ENCODE assay signal across 1 cellular context in the genomic region with DNA sequence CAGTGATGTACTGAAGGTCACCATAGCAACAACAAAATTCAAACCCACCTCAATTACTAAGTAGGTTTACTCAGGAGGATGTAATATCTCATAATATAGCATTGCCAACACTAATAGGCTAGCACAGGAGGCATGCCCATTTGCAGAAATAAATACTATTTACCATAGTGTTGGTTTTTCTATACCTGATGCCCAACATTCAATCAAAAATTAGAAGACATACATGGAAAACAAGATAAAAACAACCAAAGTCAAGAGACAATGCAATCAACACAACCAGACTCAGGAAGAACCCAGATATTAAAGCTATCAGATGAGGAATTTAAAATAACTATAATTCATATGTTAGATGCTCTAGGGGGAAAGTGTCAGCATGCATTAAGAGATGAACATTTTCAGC.
A peak's percentile ranks its signal among the peaks of the same experiment; 100 is the strongest.
TF ChIP-seq lines count a peak whose summit lies in the region.

No MANE protein-coding gene starts in this region.

TF ChIP-seq in HEK293, 187 proteins besides CTCF, POLR2A, EP300 and RAD21 (continued from another document):
- TF ChIP-seq, protein P1, sequence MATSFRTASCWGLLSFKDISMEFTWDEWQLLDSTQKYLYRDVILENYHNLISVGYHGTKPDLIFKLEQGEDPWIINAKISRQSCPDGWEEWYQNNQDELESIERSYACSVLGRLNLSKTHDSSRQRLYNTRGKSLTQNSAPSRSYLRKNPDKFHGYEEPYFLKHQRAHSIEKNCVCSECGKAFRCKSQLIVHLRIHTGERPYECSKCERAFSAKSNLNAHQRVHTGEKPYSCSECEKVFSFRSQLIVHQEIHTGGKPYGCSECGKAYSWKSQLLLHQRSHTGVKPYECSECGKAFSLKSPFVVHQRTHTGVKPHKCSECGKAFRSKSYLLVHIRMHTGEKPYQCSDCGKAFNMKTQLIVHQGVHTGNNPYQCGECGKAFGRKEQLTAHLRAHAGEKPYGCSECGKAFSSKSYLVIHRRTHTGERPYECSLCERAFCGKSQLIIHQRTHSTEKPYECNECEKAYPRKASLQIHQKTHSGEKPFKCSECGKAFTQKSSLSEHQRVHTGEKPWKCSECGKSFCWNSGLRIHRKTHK (tag by site-specific recombination; IDR thresholded peaks at IDR 0.05) = peak; percentile 92
